15 cellular contexts compared by ENCODE assay signal in genomic region chr1:168236836-168237611, GRCh38. TPM values are rescaled to one million over a fixed set of nuclear protein-coding genes. Genes with fewer than 3 reads are reported as not detected.
DNase-seq lines count a peak whose midpoint lies in the region; ATAC-seq and TF ChIP-seq lines count a peak whose summit lies in the region.
"Had no signal": no experiment of that assay in that cellular context is flagged by ENCODE, and none has a peak within 500 bp of the region (broad histone marks: within the 10 kb centered on the region; RNA-seq: fewer than 3 reads in every experiment).

No MANE protein-coding gene starts in this region.

- CTCF ChIA-PET in activated CD4-positive, alpha-beta memory T cell treated with anti-CD3 and anti-CD28 coated beads for 36 hours (lab: Charles Lee), result interaction anchor here (0.7 to 3.1 kb wide), 4 partner anchors 10 to 129 kb away, joined by 3 to 17 read pairs (median 6); partner anchors contain the start of gene SFT2D2

- peak; percentile 15 for DNase-seq in activated naive CD4-positive, alpha-beta T cell treated with Interleukin-2 at 50 U/mL for 16 hours
- no peak for DNase-seq in activated naive CD4-positive, alpha-beta T cell (lab: John Stamatoyannopoulos, UW)
- peak; percentile 67 for DNase-seq in activated CD4-positive, alpha-beta memory T cell treated with anti-CD3 and anti-CD28 coated beads for 36 hours
- peak; percentile 21 for DNase-seq in stimulated activated naive CD8-positive, alpha-beta T cell treated with anti-CD3 and anti-CD28 coated beads, Interleukin-15, Interleukin-2, amounts not matched to agents 100 U/mL and 50 U/mL, for 24 hours
- DNase-seq in NK-92 treated with Interleukin-12 subunit alpha and Interleukin-12 subunit beta, amount 100 ng/mL, for 24 hours (lab: John Stamatoyannopoulos, UW), result no peak
- no peak for DNase-seq in lower leg skin (ENCODE audit: low spot score in 2 of 2)
- DNase-seq: GM23248, kidney, NCI-H510A, nephron progenitor cell, SIG-M5 had no signal

- no peak for TF ChIP-seq POLR2A in lower leg skin (IDR thresholded peaks at IDR 0.05)

- POLR2A ChIA-PET in activated CD4-positive, alpha-beta memory T cell treated with anti-CD3 and anti-CD28 coated beads for 36 hours (lab: Charles Lee), result interaction anchor here (0.5 to 5.6 kb wide), 2 partner anchors 11 to 870 kb away, joined by 3 to 59 read pairs; partner anchors contain the start of gene SFT2D2

- H3K36me3 Mint-ChIP-seq in activated CD4-positive, alpha-beta memory T cell treated with anti-CD3 and anti-CD28 coated beads for 36 hours, result peaks cover 74% of the 10 kb centered on the region

- peak overlapping the region; percentile 86 for H3K27ac Mint-ChIP-seq in activated CD4-positive, alpha-beta memory T cell treated with anti-CD3 and anti-CD28 coated beads for 36 hours
- H3K27ac Mint-ChIP-seq: nephron progenitor cell had no signal

- no peak overlapping the region for H3K4me3 ChIP-seq in lower leg skin (ENCODE audit: low read depth, poor library complexity, severe bottlenecking)
- H3K4me3 ChIP-seq: adrenal gland, GM23248 had no signal

- no peaks in the 10 kb centered on the region for H3K9me3 Mint-ChIP-seq in activated CD4-positive, alpha-beta memory T cell treated with anti-CD3 and anti-CD28 coated beads for 36 hours
- H3K9me3 Mint-ChIP-seq: nephron progenitor cell had no signal

- no peaks in the 10 kb centered on the region for H3K27me3 Mint-ChIP-seq in activated CD4-positive, alpha-beta memory T cell treated with anti-CD3 and anti-CD28 coated beads for 36 hours

- 75 to 89% methylated on average over 7 of the region's 7 CpGs for WGBS in lower leg skin, 2 donors

- TF ChIP-seq CTCF in lower leg skin (IDR thresholded peaks at IDR 0.05), result no peak

- peaks cover 56% of the 10 kb centered on the region for H3K4me1 Mint-ChIP-seq in activated CD4-positive, alpha-beta memory T cell treated with anti-CD3 and anti-CD28 coated beads for 36 hours (ENCODE audit: low read depth)
- H3K4me1 Mint-ChIP-seq: nephron progenitor cell had no signal

- peak overlapping the region; percentile 10 for H3K27ac ChIP-seq in cingulate gyrus (ENCODE audit: low read depth, low read length)
- H3K27ac ChIP-seq: GM23248 had no signal

- peak overlapping the region; percentile 28 for H3K4me3 Mint-ChIP-seq in activated CD4-positive, alpha-beta memory T cell treated with anti-CD3 and anti-CD28 coated beads for 36 hours
- H3K4me3 Mint-ChIP-seq: nephron progenitor cell had no signal

- intact Hi-C loops in activated CD4-positive, alpha-beta memory T cell treated with anti-CD3 and anti-CD28 coated beads for 36 hours (cut with micrococcal nuclease), result loop anchor here (1.0 to 5.0 kb wide), 8 partner anchors 50 to 1255 kb away; partner anchors contain the start of genes DCAF6, MPC2 and TIPRL
- intact Hi-C loops in lower leg skin (cut with DNase I; ENCODE audit: low total_unique reads), result no loop called here

- peak; percentile 80 for ATAC-seq in stimulated activated naive CD8-positive, alpha-beta T cell treated with anti-CD3 and anti-CD28 coated beads, Interleukin-15, Interleukin-2, amounts not matched to agents 100 U/mL and 50 U/mL, for 24 hours
- ATAC-seq in HG03039 (IDR thresholded peaks at IDR 0.05; ENCODE audit: unreplicated experiment), result no peak
- ATAC-seq: sciatic nerve had no signal

RNA-seq across cellular contexts. Expression of gene SFT2D2, which starts 11.2 kb away (rescaled TPM):
- 10 to 100 TPM; 52.3 to 52.9 TPM for total RNA-seq in activated CD4-positive, alpha-beta memory T cell treated with anti-CD3 and anti-CD28 coated beads for 36 hours
- 10 to 100 TPM; 43.7 to 81.3 (median 53.2) TPM for total RNA-seq in lower leg skin

RNA-seq across cellular contexts. Expression of gene TBX19, which starts 43.7 kb away (rescaled TPM):
- 1 to 10 TPM; 2.2 to 2.3 TPM for total RNA-seq in activated CD4-positive, alpha-beta memory T cell treated with anti-CD3 and anti-CD28 coated beads for 36 hours
- 1 to 10 TPM; 1.8 to 7.5 (median 3.5) TPM for total RNA-seq in lower leg skin

RNA-seq across cellular contexts. Expression of gene TIPRL, which starts 58.3 kb away (rescaled TPM):
- total RNA-seq in activated CD4-positive, alpha-beta memory T cell treated with anti-CD3 and anti-CD28 coated beads for 36 hours, result 10 to 100 TPM; 51.1 to 54.2 TPM
- 10 to 100 TPM; 13.2 to 21.8 (median 18.6) TPM for total RNA-seq in lower leg skin

Comparison
In these comparisons a context has a peak if more than half of its experiments do, and no peak if none do; other contexts are left out.
1. DNase-seq: peak in activated naive CD4-positive, alpha-beta T cell treated with Interleukin-2 at 50 U/mL for 16 hours (single experiment), activated CD4-positive, alpha-beta memory T cell treated with anti-CD3 and anti-CD28 coated beads for 36 hours (single experiment) and stimulated activated naive CD8-positive, alpha-beta T cell treated with anti-CD3 and anti-CD28 coated beads, Interleukin-15, Interleukin-2, amounts not matched to agents 100 U/mL and 50 U/mL, for 24 hours (single experiment); none in activated naive CD4-positive, alpha-beta T cell (0 of 4), NK-92 treated with Interleukin-12 subunit alpha and Interleukin-12 subunit beta, amount 100 ng/mL, for 24 hours (single experiment) and lower leg skin (0 of 2).